7 cellular contexts compared by ENCODE assay signal in genomic region chr17:68865584-68865983, GRCh38.
"Had no signal": no experiment of that assay in that cellular context is flagged by ENCODE, and none has a peak within 500 bp of the region (broad histone marks: within the 10 kb centered on the region; RNA-seq: fewer than 3 reads in every experiment).

No MANE protein-coding gene starts in this region.

- FAIRE-seq: HTR-8/SVneo, K562 had no signal

- H3K4me2 ChIP-seq: KMS-11 had no signal

- ATAC-seq: K562 had no signal

- H3K27ac ChIP-seq: HL-60, KMS-11 had no signal

- DNase-seq: Karpas-422, KBM-7, KG1 had no signal

- H3K9ac ChIP-seq: KMS-11 had no signal

- H3K4me3 ChIP-seq: K562 had no signal
